ENCODE assay signal across 17 cellular contexts in genomic region chr11:38553033-38553432, GRCh38.
"Had no signal": no experiment of that assay in that cellular context is flagged by ENCODE, and none has a peak within 500 bp of the region (broad histone marks: within the 10 kb centered on the region; RNA-seq: fewer than 3 reads in every experiment).

No MANE protein-coding gene starts in this region.

- DNase-seq: activated CD8-positive, alpha-beta T cell treated with anti-CD3 and anti-CD28 coated beads, Interleukin-2, amount 10 ng/mL, durations not matched to agents 7 days and 5 days; activated effector memory CD4-positive, alpha-beta T cell treated with anti-CD3 and anti-CD28 coated beads, Interleukin-2, amount 50 U/mL, for 16 hours; colonic mucosa; esophagus squamous epithelium; heart right ventricle; islet precursor cell; mammary epithelial cell; naive thymus-derived CD8-positive, alpha-beta T cell; posterior cingulate gyrus; small intestine; T1000; thyroid gland had no signal

- H3K4me1 ChIP-seq: colonic mucosa, esophagus squamous epithelium, heart right ventricle, thyroid gland had no signal

- H3K36me3 Mint-ChIP-seq: activated naive CD8-positive, alpha-beta T cell; naive thymus-derived CD8-positive, alpha-beta T cell had no signal

- H3K27me3 ChIP-seq: colonic mucosa, esophagus squamous epithelium, heart right ventricle, neutrophil, thyroid gland had no signal

- H3K27me3 Mint-ChIP-seq: activated naive CD8-positive, alpha-beta T cell; naive thymus-derived CD8-positive, alpha-beta T cell had no signal

- H3K27ac ChIP-seq: colonic mucosa, esophagus squamous epithelium, heart right ventricle, neutrophil, thyroid gland had no signal

- H3K4me3 Mint-ChIP-seq: activated CD8-positive, alpha-beta T cell treated with anti-CD3 and anti-CD28 coated beads, Interleukin-2, amount 10 ng/mL, durations not matched to agents 7 days and 5 days; activated naive CD8-positive, alpha-beta T cell; naive thymus-derived CD8-positive, alpha-beta T cell had no signal

- H3K36me3 ChIP-seq: colonic mucosa, esophagus squamous epithelium, heart right ventricle, neutrophil, thyroid gland had no signal

- H3K27ac Mint-ChIP-seq: activated CD8-positive, alpha-beta T cell treated with anti-CD3 and anti-CD28 coated beads, Interleukin-2, amount 10 ng/mL, durations not matched to agents 7 days and 5 days; activated naive CD8-positive, alpha-beta T cell; naive thymus-derived CD8-positive, alpha-beta T cell had no signal

- H3K4me3 ChIP-seq: colonic mucosa, esophagus squamous epithelium, heart right ventricle, thyroid gland had no signal

- FAIRE-seq: frontal cortex, small intestine, urothelium cell line had no signal

- H3K9me3 ChIP-seq: colonic mucosa, esophagus squamous epithelium, heart right ventricle, neutrophil, thyroid gland had no signal

- ATAC-seq: activated CD8-positive, alpha-beta T cell treated with anti-CD3 and anti-CD28 coated beads, Interleukin-2, amount 10 ng/mL, durations not matched to agents 7 days and 5 days; heart right ventricle; left lobe of liver; naive thymus-derived CD8-positive, alpha-beta T cell had no signal

- H3K4me1 Mint-ChIP-seq: naive thymus-derived CD8-positive, alpha-beta T cell had no signal
